Comparison of ENCODE assay signal across 1 cellular context in the genomic region with DNA sequence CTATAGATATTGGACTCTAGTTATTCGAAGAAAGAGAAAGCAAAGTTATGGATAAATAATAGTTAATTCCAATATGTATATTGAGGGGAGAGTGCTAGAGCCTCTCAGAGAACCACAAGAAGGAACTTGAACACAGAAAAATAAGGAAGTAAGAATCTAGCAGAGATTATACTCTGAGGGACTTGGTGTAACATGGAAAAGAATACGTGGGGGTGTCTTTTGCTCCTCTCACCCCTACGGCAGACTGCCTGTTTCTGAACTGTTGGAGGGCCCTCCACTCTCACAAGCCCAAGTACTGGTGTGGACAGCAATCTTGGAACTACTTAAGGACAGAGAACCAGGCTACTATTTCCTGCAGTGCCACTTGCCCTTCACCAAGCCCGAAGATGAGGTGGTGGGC.
TF ChIP-seq lines count a peak whose summit lies in the region.

No MANE protein-coding gene starts in this region.

TF ChIP-seq in GM12878, 131 proteins besides CTCF, POLR2A, EP300 and RAD21 (continued from another document):
- TF ChIP-seq CUX1 (IDR thresholded peaks at IDR 0.05; ENCODE audit: insufficient replicate concordance, low read depth, low read length) (no peak), PBX3 (IDR thresholded peaks at IDR 0.05; ENCODE audit: insufficient replicate concordance, low read depth, low read length) (no peak), CREB1 (IDR thresholded peaks at IDR 0.05; ENCODE audit: low read depth) (no peak), BCL11A (IDR thresholded peaks at IDR 0.05; ENCODE audit: low read depth, low read length) (no peak)
